ENCODE assay signal across 9 cellular contexts in genomic region chr1:100668494-100668893, GRCh38. TPM values are rescaled to one million over a fixed set of nuclear protein-coding genes. Genes with fewer than 3 reads are reported as not detected.
"Had no signal": no experiment of that assay in that cellular context is flagged by ENCODE, and none has a peak within 500 bp of the region (broad histone marks: within the 10 kb centered on the region; RNA-seq: fewer than 3 reads in every experiment).

No MANE protein-coding gene starts in this region.

RNA-seq across cellular contexts. Expression of gene VCAM1, which starts 51.0 kb away (rescaled TPM):
- total RNA-seq: activated B cell treated with CpG ODN at 0.5 μM for 24 hours; activated CD4-positive, alpha-beta memory T cell treated with anti-CD3 and anti-CD28 coated beads for 36 hours; activated CD4-positive, alpha-beta memory T cell treated with anti-CD3 and anti-CD28 coated beads, Interleukin-2, amount 10 ng/mL, durations not matched to agents 7 days and 5 days; activated CD4-positive, alpha-beta T cell treated with anti-CD3 and anti-CD28 coated beads for 36 hours; activated CD4-positive, alpha-beta T cell treated with anti-CD3 and anti-CD28 coated beads, Interleukin-2, amount 10 ng/mL, durations not matched to agents 24 days and 14 days; activated CD4-positive, alpha-beta T cell treated with anti-CD3 and anti-CD28 coated beads, Interleukin-2, amount 10 ng/mL, durations not matched to agents 7 days and 5 days; T-helper 17 cell; T-helper 2 cell treated with Interferon-gamma antibody and Interleukin-4, amounts not matched to agents 100 ng/mL and 5 ng/mL, for 36 hours; WTC11 had no signal
